Comparison of ENCODE assay signal across 1 cellular context in the genomic region with DNA sequence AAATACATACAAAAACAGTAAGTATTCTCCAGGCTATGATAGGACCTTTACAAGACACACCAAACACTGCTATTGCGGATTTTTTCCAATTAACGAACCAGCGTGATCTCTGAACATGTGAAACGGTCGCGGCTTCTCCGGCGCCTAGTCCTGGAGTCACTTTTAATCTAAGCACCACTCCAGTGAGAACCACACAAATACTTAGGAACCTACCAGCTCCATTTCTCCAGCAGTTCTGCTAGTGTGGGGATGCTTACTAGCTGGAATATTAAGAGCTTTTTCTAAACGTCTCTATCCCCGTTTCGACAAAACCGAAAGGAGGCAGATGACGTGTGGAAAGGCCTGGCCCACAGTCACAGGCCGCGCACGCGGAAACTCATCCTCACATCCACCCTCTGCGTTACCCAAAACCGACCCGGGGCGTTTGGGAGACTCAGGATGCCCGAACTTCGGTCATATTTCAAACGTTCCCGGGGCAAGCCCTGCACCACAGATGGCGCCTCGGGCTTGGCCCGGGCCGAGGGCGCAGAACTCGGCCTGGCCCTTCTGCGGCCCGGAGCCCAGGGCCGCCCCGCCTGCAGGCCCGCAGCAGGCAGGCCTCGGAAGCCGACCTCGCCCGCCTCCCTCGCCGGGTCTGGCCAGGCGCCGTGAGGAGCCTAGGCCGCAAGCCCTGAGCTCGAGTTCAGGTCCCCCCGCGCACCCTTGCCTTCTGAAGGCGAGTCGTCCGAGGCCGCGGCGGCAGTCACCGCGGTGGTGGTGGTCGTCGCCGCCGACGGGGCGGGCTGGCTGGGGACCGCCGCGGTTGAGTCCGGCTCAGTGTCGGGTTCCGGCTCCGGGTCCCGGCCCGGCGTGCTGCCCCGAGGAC.
A peak's percentile ranks its signal among the peaks of the same experiment; 100 is the strongest.
TF ChIP-seq lines count a peak whose summit lies in the region.

No MANE protein-coding gene starts in this region.

TF ChIP-seq in HepG2, 621 proteins besides CTCF, POLR2A, EP300 and RAD21 (continued from another document):
- TF ChIP-seq SMAD3 (CRISPR knock-in tag; IDR thresholded peaks at IDR 0.05) (peak; percentile 25; the same call in 1 of the 2 replicates), ATM (IDR thresholded peaks at IDR 0.05; ENCODE audit: borderline replicate concordance) (no peak), HMG20B (CRISPR knock-in tag; conservative IDR thresholded peaks at IDR 0.05) (no peak), SPEN (CRISPR knock-in tag; IDR thresholded peaks at IDR 0.05; ENCODE audit: low read depth) (peak; percentile 22; the same call in 1 of the 2 replicates), SATB2 (CRISPR knock-in tag; IDR thresholded peaks at IDR 0.05) (peak; percentile 80), GFI1 (CRISPR knock-in tag; IDR thresholded peaks at IDR 0.05; ENCODE audit: borderline replicate concordance) (no peak)
